7 cellular contexts compared by ENCODE assay signal in genomic region chr18:54938506-54938905, GRCh38. TPM values are rescaled to one million over a fixed set of nuclear protein-coding genes. Genes with fewer than 3 reads are reported as not detected.
"Had no signal": no experiment of that assay in that cellular context is flagged by ENCODE, and none has a peak within 500 bp of the region (broad histone marks: within the 10 kb centered on the region; RNA-seq: fewer than 3 reads in every experiment).

No MANE protein-coding gene starts in this region.

- DNase-seq: IMR-90, KBM-7, KG1 had no signal

- H3K27ac Mint-ChIP-seq: IgD-negative memory B cell had no signal

- H3K27me3 Mint-ChIP-seq: IgD-negative memory B cell had no signal

- FAIRE-seq: HTR-8/SVneo had no signal

- H3K9me3 Mint-ChIP-seq: IgD-negative memory B cell had no signal

- H3K4me3 Mint-ChIP-seq: IgD-negative memory B cell had no signal

- H3K4me2 ChIP-seq: KMS-11 had no signal

- H3K4me1 Mint-ChIP-seq: IgD-negative memory B cell had no signal

- H3K9ac ChIP-seq: KMS-11 had no signal

- H3K27ac ChIP-seq: HL-60, KMS-11 had no signal

RNA-seq across cellular contexts. Expression of gene CCDC68, which starts 20.8 kb away (rescaled TPM):
- polyA plus RNA-seq: IgD-negative memory B cell had no signal
